7 cellular contexts compared by ENCODE assay signal in genomic region chr3:194091897-194092296, GRCh38. TPM values are rescaled to one million over a fixed set of nuclear protein-coding genes. Genes with fewer than 3 reads are reported as not detected.
DNase-seq lines count a peak whose midpoint lies in the region; ATAC-seq, FAIRE-seq and TF ChIP-seq lines count a peak whose summit lies in the region.
"Not testable (repeated sequence)": the region's sequence is repeated elsewhere in the genome, so short reads cannot be mapped to it uniquely, and the experiment has no call there.

No MANE protein-coding gene starts in this region.

- not testable (repeated sequence) for H2AFZ ChIP-seq in keratinocyte (ENCODE audit: control insufficient read depth, low read length)

- not testable (repeated sequence) for BruUV-seq in A673 (replicated peaks; lab: Mats Ljungman, UMichigan)

- CTCF ChIA-PET in A673 (lab: Charles Lee); HEK293 (lab: Yijun Ruan, JAX): not testable (repeated sequence)

- intact Hi-C loops in A673 (cut with micrococcal nuclease; ENCODE audit: unreplicated experiment), result not testable (repeated sequence)

- H3K4me2 ChIP-seq in keratinocyte (ENCODE audit: control insufficient read depth, extremely low read depth, insufficient read depth, low read depth, low read length), result peak overlapping the region; percentile 72

- not testable (repeated sequence) for ATAC-seq in RWPE2 (ENCODE audit: low read depth)

- H3K27ac Mint-ChIP-seq in brain (peak overlapping the region in 3 of 5 experiments; percentile 6 to 56 (median 44)), nephron (peak overlapping the region; percentile 50 to 76 (median 73))

- not testable (repeated sequence) for H3K9me3 Mint-ChIP-seq in brain, nephron

- H4K20me1 ChIP-seq in keratinocyte (ENCODE audit: control insufficient read depth, extremely low read depth, insufficient read depth, low read length), result not testable (repeated sequence)

- DNase-seq in A673 (ENCODE audit: low spot score); RWPE2 (ENCODE audit: low spot score); epithelial cell of prostate (ENCODE audit: low read depth, low spot score); keratinocyte (ENCODE audit: low read depth, low spot score): not testable (repeated sequence)

- not testable (repeated sequence) for H3K4me3 Mint-ChIP-seq in brain, nephron

- H3K4me1 ChIP-seq in A673 (ENCODE audit: insufficient read depth, low read length, poor library complexity, severe bottlenecking) (peaks cover 78% of the 10 kb centered on the region), RWPE2 (ENCODE audit: insufficient read depth, poor library complexity, severe bottlenecking) (peaks cover 34% of the 10 kb centered on the region), keratinocyte (ENCODE audit: control insufficient read depth, extremely low read depth, insufficient read depth, low read length) (peaks cover 30% of the 10 kb centered on the region)
- H3K4me1 ChIP-seq in HEK293 (ENCODE audit: control insufficient read depth, insufficient read depth, low read length), result not testable (repeated sequence)

- POLR2A ChIA-PET in A673 (lab: Charles Lee; ENCODE audit: low non-redundant PET); HEK293 (lab: Yijun Ruan, JAX): not testable (repeated sequence)

- H3K36me3 ChIP-seq in A673 (ENCODE audit: insufficient read depth, low read length, poor library complexity, severe bottlenecking); HEK293 (ENCODE audit: control insufficient read depth in 2 of 2, insufficient read depth in 1 of 2, low read length in 2 of 2); RWPE2 (ENCODE audit: low read depth); keratinocyte (ENCODE audit: control insufficient read depth in 2 of 2, extremely low read depth in 1 of 2, insufficient read depth in 2 of 2, low read length in 2 of 2): not testable (repeated sequence)

- peaks cover 14% of the 10 kb centered on the region for H3K27me3 Mint-ChIP-seq in brain
- H3K27me3 Mint-ChIP-seq in nephron (ENCODE audit: low read depth), result peaks cover 12% of the 10 kb centered on the region

- not testable (repeated sequence) for H3K9me3 ChIP-seq in A673 (ENCODE audit: low read depth, low read length, poor library complexity, severe bottlenecking); HEK293 (ENCODE audit: control insufficient read depth, insufficient read depth, low read depth, low read length); RWPE2 (ENCODE audit: severe bottlenecking); keratinocyte (ENCODE audit: control insufficient read depth, low read depth, low read length)

- peak overlapping the region; percentile 94 for H3K27ac ChIP-seq in A673 (ENCODE audit: low read depth, low read length, poor library complexity, severe bottlenecking)
- not testable (repeated sequence) for H3K27ac ChIP-seq in HEK293 (ENCODE audit: extremely low read depth, low read depth, low read length)
- H3K27ac ChIP-seq in RWPE2 (ENCODE audit: poor library complexity, severe bottlenecking), result peak overlapping the region; percentile 71
- peak overlapping the region; percentile 84 for H3K27ac ChIP-seq in epithelial cell of prostate
- peak overlapping the region; percentile 71 for H3K27ac ChIP-seq in keratinocyte (ENCODE audit: control insufficient read depth, insufficient read depth, low read length)

- not testable (repeated sequence) for H3K79me2 ChIP-seq in keratinocyte (ENCODE audit: control insufficient read depth, insufficient read depth, low read length)

- not testable (repeated sequence) for H3K9me1 ChIP-seq in keratinocyte (ENCODE audit: control insufficient read depth, extremely low read depth, insufficient read depth, low read length)

- dilution Hi-C loops in keratinocyte (cut with MboI; ENCODE audit: extremely low pct_ligation_motif_present, low sequenced_read_pairs), result not testable (repeated sequence)

- not testable (repeated sequence) for FAIRE-seq in keratinocyte (lab: Jason Lieb, UNC)

- not testable (repeated sequence) for H3K9ac ChIP-seq in keratinocyte (ENCODE audit: control insufficient read depth, extremely low read depth, insufficient read depth, low read length)

- H3K36me3 Mint-ChIP-seq in brain; nephron (ENCODE audit: low read depth): not testable (repeated sequence)

- TF ChIP-seq CTCF in A673 (conservative IDR thresholded peaks at IDR 0.05; ENCODE audit: low read depth, low read length); HEK293 (tag by site-specific recombination; IDR thresholded peaks at IDR 0.05); RWPE2 (IDR thresholded peaks at IDR 0.05; ENCODE audit: poor library complexity, severe bottlenecking); brain (conservative IDR thresholded peaks at IDR 0.05); keratinocyte (optimal IDR thresholded peaks at IDR 0.05 in 1 of 3, IDR thresholded peaks at IDR 0.05 in 1 of 3, conservative IDR thresholded peaks at IDR 0.05 in 1 of 3; ENCODE audit: extremely low read depth in 1 of 3, insufficient read depth in 2 of 3, low read length in 3 of 3); nephron (IDR thresholded peaks at IDR 0.05; ENCODE audit: unreplicated experiment in 3 of 3): not testable (repeated sequence)

- H3K27me3 ChIP-seq in A673 (replicated peaks; ENCODE audit: insufficient read depth, low read depth, low read length, poor library complexity); RWPE2 (ENCODE audit: insufficient read depth, poor library complexity, severe bottlenecking); keratinocyte (ENCODE audit: control insufficient read depth, extremely low read depth, insufficient read depth, low read length): not testable (repeated sequence)

- H3K4me3 ChIP-seq in A673 (ENCODE audit: low read depth, low read length, poor library complexity, severe bottlenecking); HEK293 (ENCODE audit: low read depth, low read length); keratinocyte (ENCODE audit: control insufficient read depth in 2 of 3, extremely low read depth in 1 of 3, insufficient read depth in 2 of 3, low read depth in 1 of 3, low read length in 3 of 3): not testable (repeated sequence)
- peak overlapping the region; percentile 15 for H3K4me3 ChIP-seq in RWPE2 (ENCODE audit: severe bottlenecking)

- peaks cover 60% of the 10 kb centered on the region for H3K4me1 Mint-ChIP-seq in brain
- peaks cover 58% of the 10 kb centered on the region for H3K4me1 Mint-ChIP-seq in nephron

TF ChIP-seq in HEK293, 187 proteins besides CTCF, POLR2A, EP300 and RAD21:
- TF ChIP-seq, protein P1, sequence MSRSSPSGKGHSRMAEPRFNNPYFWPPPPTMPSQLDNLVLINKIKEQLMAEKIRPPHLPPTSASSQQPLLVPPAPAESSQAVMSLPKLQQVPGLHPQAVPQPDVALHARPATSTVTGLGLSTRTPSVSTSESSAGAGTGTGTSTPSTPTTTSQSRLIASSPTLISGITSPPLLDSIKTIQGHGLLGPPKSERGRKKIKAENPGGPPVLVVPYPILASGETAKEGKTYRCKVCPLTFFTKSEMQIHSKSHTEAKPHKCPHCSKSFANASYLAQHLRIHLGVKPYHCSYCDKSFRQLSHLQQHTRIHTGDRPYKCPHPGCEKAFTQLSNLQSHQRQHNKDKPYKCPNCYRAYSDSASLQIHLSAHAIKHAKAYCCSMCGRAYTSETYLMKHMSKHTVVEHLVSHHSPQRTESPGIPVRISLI (tag by site-specific recombination; IDR thresholded peaks at IDR 0.05), result peak; percentile 82; the same call in 1 of the 2 replicates
TF ChIP-seq in HEK293: peak in this region for 1; not testable (repeated sequence) for 186.

RNA-seq across cellular contexts. Expression of gene HES1, which starts 44.1 kb away (rescaled TPM):
- 136 and 139 TPM in 2 replicates for total RNA-seq in A673 (2021)
- polyA plus RNA-seq in brain (ENCODE audit: insufficient read depth, low read depth, low replicate concordance) (18.2 TPM), keratinocyte (17.6 to 138 TPM (median 88.4 TPM) in 3 replicates)
- polyA plus RNA-seq in keratinocyte (2011; ENCODE audit: low read depth), result 243 TPM
- 32.9 and 46.3 TPM in 2 replicates for polyA plus RNA-seq in keratinocyte (2011; cell fraction: cytosol; rRNA removed)
- 312 and 346 TPM in 2 replicates for polyA plus RNA-seq in keratinocyte (2011; cell fraction: nucleus; rRNA removed)
- 19.2 and 184 TPM in 2 replicates for polyA plus RNA-seq in keratinocyte (2012; ENCODE audit: low replicate concordance)
- polyA minus RNA-seq in keratinocyte, result 8.5 to 32.9 TPM (median 26.9 TPM) in 3 replicates
- 75.4 TPM for polyA minus RNA-seq in keratinocyte (2011; cell fraction: cytosol; rRNA and poly(A)+ RNA removed)
- 167 and 184 TPM in 2 replicates for polyA minus RNA-seq in keratinocyte (2011; cell fraction: nucleus; rRNA and poly(A)+ RNA removed)
